In genomic region chr10:128382225-128382624, GRCh38 we compare ENCODE assay signal across 27 cellular contexts.
"Had no signal": no experiment of that assay in that cellular context is flagged by ENCODE, and none has a peak within 500 bp of the region (broad histone marks: within the 10 kb centered on the region; RNA-seq: fewer than 3 reads in every experiment).

No MANE protein-coding gene starts in this region.

- H3K27me3 ChIP-seq: esophagus squamous epithelium, neutrophil, right lobe of liver, transverse colon, uterus had no signal

- H3K36me3 ChIP-seq: esophagus squamous epithelium, neutrophil, pancreas, right lobe of liver, suprapubic skin, transverse colon, upper lobe of right lung, uterus had no signal

- DNase-seq: dermis blood vessel endothelial cell; effector memory CD4-positive, alpha-beta T cell; erythroblast; esophagus squamous epithelium; foreskin melanocyte; hypothalamus; immature natural killer cell; islet precursor cell; kidney glomerular epithelial cell; natural killer cell; pancreas; retina; right lobe of liver; small intestine; stimulated activated CD4-positive, alpha-beta T cell treated with anti-CD3 and anti-CD28 coated beads, Interleukin-15, amount 100 ng/mL, for 24 hours; stimulated activated CD4-positive, alpha-beta T cell treated with anti-CD3 and anti-CD28 coated beads, Interleukin-2, amount 100 ng/mL, for 48 hours; stimulated activated CD8-positive, alpha-beta memory T cell treated with anti-CD3 and anti-CD28 coated beads, Interleukin-4, amount 100 ng/mL, for 48 hours; stimulated activated naive CD4-positive, alpha-beta T cell; stimulated activated naive CD8-positive, alpha-beta T cell treated with anti-CD3 and anti-CD28 coated beads, Interleukin-15, amount 100 ng/mL, for 72 hours; transverse colon; upper lobe of right lung; uterus had no signal

- H3K4me1 Mint-ChIP-seq: immature natural killer cell; memory B cell; natural killer cell; stimulated activated naive CD8-positive, alpha-beta T cell treated with anti-CD3 and anti-CD28 coated beads, Interleukin-15, amount 100 ng/mL, for 72 hours had no signal

- H3K27ac ChIP-seq: coronary artery, esophagus squamous epithelium, neutrophil, pancreas, right lobe of liver, suprapubic skin, transverse colon, upper lobe of right lung, uterus had no signal

- H3K36me3 Mint-ChIP-seq: immature natural killer cell, memory B cell, natural killer cell had no signal

- H3K4me3 Mint-ChIP-seq: immature natural killer cell; memory B cell; natural killer cell; stimulated activated naive CD8-positive, alpha-beta T cell treated with anti-CD3 and anti-CD28 coated beads, Interleukin-15, amount 100 ng/mL, for 72 hours had no signal

- H3K9me3 ChIP-seq: esophagus squamous epithelium, neutrophil, pancreas, right lobe of liver, suprapubic skin, transverse colon, upper lobe of right lung, uterus had no signal

- H3K4me3 ChIP-seq: coronary artery, esophagus squamous epithelium, lung, pancreas, right lobe of liver, suprapubic skin, transverse colon, upper lobe of right lung, uterus had no signal

- H3K4me1 ChIP-seq: esophagus squamous epithelium, pancreas, suprapubic skin, transverse colon, upper lobe of right lung, uterus had no signal

- H3K27ac Mint-ChIP-seq: immature natural killer cell; memory B cell; natural killer cell; stimulated activated naive CD8-positive, alpha-beta T cell treated with anti-CD3 and anti-CD28 coated beads, Interleukin-15, amount 100 ng/mL, for 72 hours had no signal

- H3K27me3 Mint-ChIP-seq: memory B cell had no signal

- H3K9me3 Mint-ChIP-seq: natural killer cell; stimulated activated naive CD8-positive, alpha-beta T cell treated with anti-CD3 and anti-CD28 coated beads, Interleukin-15, amount 100 ng/mL, for 72 hours had no signal
